In the genomic region with DNA sequence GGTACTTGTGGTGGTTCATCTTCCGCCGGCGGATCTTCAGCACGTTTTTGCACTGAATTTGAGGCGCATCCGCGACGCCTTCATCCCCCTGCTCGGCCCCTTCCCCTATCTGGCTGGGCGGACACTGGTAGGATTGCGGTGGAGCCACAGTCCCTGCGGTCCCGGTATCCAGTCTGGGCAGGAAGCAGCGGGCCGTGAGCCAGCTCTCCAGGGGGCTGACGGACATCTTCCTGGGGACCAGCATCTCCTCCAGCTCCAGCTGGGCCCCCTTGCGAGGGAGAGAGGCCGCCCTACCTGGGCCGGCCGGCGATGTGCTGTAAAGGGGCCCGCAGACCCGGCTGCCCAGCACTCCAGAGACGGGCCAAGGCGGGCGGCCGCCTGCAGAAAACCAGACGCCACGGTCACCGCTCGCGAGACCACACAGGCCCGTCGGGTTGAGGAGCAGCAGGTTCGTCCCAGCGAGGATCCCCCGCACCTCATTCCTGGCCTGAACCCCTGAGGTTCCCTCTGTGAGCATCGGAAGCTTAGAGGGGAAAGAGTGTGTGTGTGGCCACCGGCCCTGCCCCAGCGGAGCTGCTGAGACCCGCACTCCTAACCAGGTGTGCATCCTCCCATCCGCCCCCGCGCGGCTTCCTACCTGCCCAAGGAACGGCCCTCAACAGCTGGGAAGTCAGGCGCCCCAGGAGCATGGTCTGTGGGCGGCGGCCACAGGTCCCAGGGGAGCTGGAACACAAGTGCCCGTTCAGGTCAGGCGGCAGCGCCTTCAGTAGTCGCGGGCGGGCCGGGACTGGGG, we compare ENCODE assay signal across 1 cellular context.
TF ChIP-seq lines count a peak whose summit lies in the region.

No MANE protein-coding gene starts in this region.

TF ChIP-seq in K562, 482 proteins besides CTCF, POLR2A, EP300 and RAD21 (continued from another document):
- no peak for TF ChIP-seq TBP (optimal IDR thresholded peaks at IDR 0.05; ENCODE audit: low read depth, low read length)
- no peak for TF ChIP-seq NFATC3 (IDR thresholded peaks at IDR 0.05)
- TF ChIP-seq SNAPC5 (CRISPR knock-in tag; IDR thresholded peaks at IDR 0.05): no peak
- peak; percentile 39; the same call in 1 of the 2 replicates for TF ChIP-seq CHD2 (IDR thresholded peaks at IDR 0.05; ENCODE audit: low read depth, low read length)
- TF ChIP-seq LEF1 (IDR thresholded peaks at IDR 0.05): no peak
- peak; percentile 43 for TF ChIP-seq ETS1 (conservative IDR thresholded peaks at IDR 0.05; ENCODE audit: control insufficient read depth, low read depth, low read length)
- no peak for TF ChIP-seq TCF7 (IDR thresholded peaks at IDR 0.05; ENCODE audit: borderline replicate concordance)
- TF ChIP-seq, protein P1, sequence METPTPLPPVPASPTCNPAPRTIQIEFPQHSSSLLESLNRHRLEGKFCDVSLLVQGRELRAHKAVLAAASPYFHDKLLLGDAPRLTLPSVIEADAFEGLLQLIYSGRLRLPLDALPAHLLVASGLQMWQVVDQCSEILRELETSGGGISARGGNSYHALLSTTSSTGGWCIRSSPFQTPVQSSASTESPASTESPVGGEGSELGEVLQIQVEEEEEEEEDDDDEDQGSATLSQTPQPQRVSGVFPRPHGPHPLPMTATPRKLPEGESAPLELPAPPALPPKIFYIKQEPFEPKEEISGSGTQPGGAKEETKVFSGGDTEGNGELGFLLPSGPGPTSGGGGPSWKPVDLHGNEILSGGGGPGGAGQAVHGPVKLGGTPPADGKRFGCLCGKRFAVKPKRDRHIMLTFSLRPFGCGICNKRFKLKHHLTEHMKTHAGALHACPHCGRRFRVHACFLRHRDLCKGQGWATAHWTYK (CRISPR knock-in tag; IDR thresholded peaks at IDR 0.05): no peak
- TF ChIP-seq, protein P2, sequence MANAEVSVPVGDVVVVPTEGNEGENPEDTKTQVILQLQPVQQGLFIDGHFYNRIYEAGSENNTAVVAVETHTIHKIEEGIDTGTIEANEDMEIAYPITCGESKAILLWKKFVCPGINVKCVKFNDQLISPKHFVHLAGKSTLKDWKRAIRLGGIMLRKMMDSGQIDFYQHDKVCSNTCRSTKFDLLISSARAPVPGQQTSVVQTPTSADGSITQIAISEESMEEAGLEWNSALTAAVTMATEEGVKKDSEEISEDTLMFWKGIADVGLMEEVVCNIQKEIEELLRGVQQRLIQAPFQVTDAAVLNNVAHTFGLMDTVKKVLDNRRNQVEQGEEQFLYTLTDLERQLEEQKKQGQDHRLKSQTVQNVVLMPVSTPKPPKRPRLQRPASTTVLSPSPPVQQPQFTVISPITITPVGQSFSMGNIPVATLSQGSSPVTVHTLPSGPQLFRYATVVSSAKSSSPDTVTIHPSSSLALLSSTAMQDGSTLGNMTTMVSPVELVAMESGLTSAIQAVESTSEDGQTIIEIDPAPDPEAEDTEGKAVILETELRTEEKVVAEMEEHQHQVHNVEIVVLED (CRISPR knock-in tag; IDR thresholded peaks at IDR 0.05): no peak
- TF ChIP-seq ZNF354B (CRISPR knock-in tag; IDR thresholded peaks at IDR 0.05): no peak
- TF ChIP-seq, protein P3, sequence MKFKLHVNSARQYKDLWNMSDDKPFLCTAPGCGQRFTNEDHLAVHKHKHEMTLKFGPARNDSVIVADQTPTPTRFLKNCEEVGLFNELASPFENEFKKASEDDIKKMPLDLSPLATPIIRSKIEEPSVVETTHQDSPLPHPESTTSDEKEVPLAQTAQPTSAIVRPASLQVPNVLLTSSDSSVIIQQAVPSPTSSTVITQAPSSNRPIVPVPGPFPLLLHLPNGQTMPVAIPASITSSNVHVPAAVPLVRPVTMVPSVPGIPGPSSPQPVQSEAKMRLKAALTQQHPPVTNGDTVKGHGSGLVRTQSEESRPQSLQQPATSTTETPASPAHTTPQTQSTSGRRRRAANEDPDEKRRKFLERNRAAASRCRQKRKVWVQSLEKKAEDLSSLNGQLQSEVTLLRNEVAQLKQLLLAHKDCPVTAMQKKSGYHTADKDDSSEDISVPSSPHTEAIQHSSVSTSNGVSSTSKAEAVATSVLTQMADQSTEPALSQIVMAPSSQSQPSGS (CRISPR knock-in tag; IDR thresholded peaks at IDR 0.05): 0 out of 2 replicates have a peak, but pooled peaks have one; percentile 11
- TF ChIP-seq ZNF224 (CRISPR knock-in tag; IDR thresholded peaks at IDR 0.05): 0 out of 2 replicates have a peak, but pooled peaks have one; percentile 6
- TF ChIP-seq SIN3A (IDR thresholded peaks at IDR 0.05; ENCODE audit: borderline replicate concordance in 2 of 2, control insufficient read depth in 1 of 2, low read depth in 2 of 2, low read length in 2 of 2): peak in 1 of 2 experiments; percentile 79; a peak in 1 of 4 replicates
- no peak for TF ChIP-seq HES1 (IDR thresholded peaks at IDR 0.05; ENCODE audit: low read depth)
- peak; percentile 10 for TF ChIP-seq KDM5B (IDR thresholded peaks at IDR 0.05; ENCODE audit: insufficient replicate concordance, low read depth, low read length)
- TF ChIP-seq SNIP1 (IDR thresholded peaks at IDR 0.05; ENCODE audit: low read depth): no peak
- TF ChIP-seq HDGF (IDR thresholded peaks at IDR 0.05): no peak
- TF ChIP-seq ZBTB43 (CRISPR knock-in tag; IDR thresholded peaks at IDR 0.05): 0 out of 2 replicates have a peak, but pooled peaks have one; percentile 47
- TF ChIP-seq IRF1 (CRISPR knock-in tag; IDR thresholded peaks at IDR 0.05; ENCODE audit: borderline replicate concordance): no peak
- TF ChIP-seq CCAR2 (IDR thresholded peaks at IDR 0.05; ENCODE audit: low read depth, low read length): no peak
- no peak for TF ChIP-seq ATF4 (CRISPR knock-in tag; IDR thresholded peaks at IDR 0.05)
- no peak for TF ChIP-seq C11orf30 (IDR thresholded peaks at IDR 0.05; ENCODE audit: low read depth)
- TF ChIP-seq MYC (IDR thresholded peaks at IDR 0.05; ENCODE audit: low read depth, low read length): no peak
- peak; percentile 25; the same call in 1 of the 2 replicates for TF ChIP-seq MYC (CRISPR knock-in tag; IDR thresholded peaks at IDR 0.05; ENCODE audit: borderline replicate concordance, low read depth)
- peak; percentile 10; the same call in 1 of the 2 replicates for TF ChIP-seq ZBTB7A (IDR thresholded peaks at IDR 0.05; ENCODE audit: borderline replicate concordance, control insufficient read depth, low read depth, low read length)
- peak; percentile 22; the same call in 1 of the 2 replicates for TF ChIP-seq NR3C1 (CRISPR knock-in tag; IDR thresholded peaks at IDR 0.05)
- no peak for TF ChIP-seq FOXM1 (IDR thresholded peaks at IDR 0.05; ENCODE audit: low read depth)
- TF ChIP-seq FOXM1 (CRISPR knock-in tag; IDR thresholded peaks at IDR 0.05; ENCODE audit: low read depth): 0 out of 2 replicates have a peak, but pooled peaks have one; percentile 68
- TF ChIP-seq PCBP2 (IDR thresholded peaks at IDR 0.05; ENCODE audit: low read depth, low read length, poor library complexity, severe bottlenecking): no peak
- no peak for TF ChIP-seq TOE1 (IDR thresholded peaks at IDR 0.05; ENCODE audit: borderline replicate concordance)
- TF ChIP-seq TOE1 (CRISPR knock-in tag; IDR thresholded peaks at IDR 0.05; ENCODE audit: borderline replicate concordance, low read depth): peak; percentile 42; the same call in 1 of the 2 replicates
- TF ChIP-seq, protein P4, sequence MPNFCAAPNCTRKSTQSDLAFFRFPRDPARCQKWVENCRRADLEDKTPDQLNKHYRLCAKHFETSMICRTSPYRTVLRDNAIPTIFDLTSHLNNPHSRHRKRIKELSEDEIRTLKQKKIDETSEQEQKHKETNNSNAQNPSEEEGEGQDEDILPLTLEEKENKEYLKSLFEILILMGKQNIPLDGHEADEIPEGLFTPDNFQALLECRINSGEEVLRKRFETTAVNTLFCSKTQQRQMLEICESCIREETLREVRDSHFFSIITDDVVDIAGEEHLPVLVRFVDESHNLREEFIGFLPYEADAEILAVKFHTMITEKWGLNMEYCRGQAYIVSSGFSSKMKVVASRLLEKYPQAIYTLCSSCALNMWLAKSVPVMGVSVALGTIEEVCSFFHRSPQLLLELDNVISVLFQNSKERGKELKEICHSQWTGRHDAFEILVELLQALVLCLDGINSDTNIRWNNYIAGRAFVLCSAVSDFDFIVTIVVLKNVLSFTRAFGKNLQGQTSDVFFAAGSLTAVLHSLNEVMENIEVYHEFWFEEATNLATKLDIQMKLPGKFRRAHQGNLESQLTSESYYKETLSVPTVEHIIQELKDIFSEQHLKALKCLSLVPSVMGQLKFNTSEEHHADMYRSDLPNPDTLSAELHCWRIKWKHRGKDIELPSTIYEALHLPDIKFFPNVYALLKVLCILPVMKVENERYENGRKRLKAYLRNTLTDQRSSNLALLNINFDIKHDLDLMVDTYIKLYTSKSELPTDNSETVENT (CRISPR knock-in tag; IDR thresholded peaks at IDR 0.05): 0 out of 2 replicates have a peak, but pooled peaks have one; percentile 8
- TF ChIP-seq MXI1 (IDR thresholded peaks at IDR 0.05; ENCODE audit: low read depth, low read length): no peak
TF ChIP-seq in K562: peak in this region for 25.
